In genomic region chr2:121635371-121635770, GRCh38 we compare ENCODE assay signal across 20 cellular contexts. TPM values are rescaled to one million over a fixed set of nuclear protein-coding genes. Genes with fewer than 3 reads are reported as not detected.
DNase-seq lines count a peak whose midpoint lies in the region; ATAC-seq, FAIRE-seq and TF ChIP-seq lines count a peak whose summit lies in the region.
"Had no signal": no experiment of that assay in that cellular context is flagged by ENCODE, and none has a peak within 500 bp of the region (broad histone marks: within the 10 kb centered on the region; RNA-seq: fewer than 3 reads in every experiment).

No MANE protein-coding gene starts in this region.

- no peak overlapping the region for H3K18ac ChIP-seq in trophoblast cell (ENCODE audit: low read length)

- H3K4me2 ChIP-seq in HCT116 (ENCODE audit: low read length) (peak overlapping the region; percentile 59; the same call in 1 of the 2 replicates), trophoblast cell (ENCODE audit: low read length) (no peak overlapping the region)
- H3K4me2 ChIP-seq: smooth muscle cell had no signal

- no peak for FAIRE-seq in GM12891 (lab: Jason Lieb, UNC)
- FAIRE-seq: HepG2 had no signal

- peak overlapping the region; percentile 57; the same call in 1 of the 2 replicates for H3K27ac ChIP-seq in HCT116 (ENCODE audit: low read depth, low read length)
- H3K27ac ChIP-seq in trophoblast cell (ENCODE audit: low read depth, low read length): no peak overlapping the region
- H3K27ac ChIP-seq: parathyroid adenoma had no signal

- no peak for TF ChIP-seq RAD21 in HCT116 (IDR thresholded peaks at IDR 0.05; ENCODE audit: low read depth)

- intact Hi-C loops in HCT116 (cut with micrococcal nuclease): no loop called here

- no peaks in the 10 kb centered on the region for H4K20me1 ChIP-seq in HCT116 (ENCODE audit: insufficient read depth)

- no peak overlapping the region for H2BK12ac ChIP-seq in trophoblast cell (ENCODE audit: low read length)

- no peaks in the 10 kb centered on the region for H3K9me2 ChIP-seq in HCT116 (ENCODE audit: insufficient read depth)

- in situ Hi-C loops in SK-MEL-5 (cut with HindIII; ENCODE audit: low pct_unique_long_range_greater_than_20kb, low sequenced_read_pairs): no loop called here

- no TSS peak for BruUV-seq in HCT116 (replicated peaks; lab: Mats Ljungman, UMichigan)

- POLR2A ChIA-PET in HCT116 (lab: Charles Lee): no interaction called here
- POLR2A ChIA-PET in GM10248 (lab: Yijun Ruan, JAX): interaction anchor here (1.0 kb wide), 1 partner anchor 14 kb away, joined by 4 read pairs; the partner anchor contains the start of gene CLASP1

- ATAC-seq in HCT116 (no peak), HG02763 (IDR thresholded peaks at IDR 0.05; ENCODE audit: unreplicated experiment) (no peak)
- ATAC-seq: HepG2; mucosa of descending colon; stimulated activated naive CD8-positive, alpha-beta T cell treated with anti-CD3 and anti-CD28 coated beads, Interleukin-15, Interleukin-2, amounts not matched to agents 100 U/mL and 50 U/mL, for 24 hours had no signal

- H3K14ac ChIP-seq in trophoblast cell (ENCODE audit: low read length): no peak overlapping the region

- no peak overlapping the region for H3K4ac ChIP-seq in trophoblast cell (ENCODE audit: low read depth, low read length)

- H3K79me2 ChIP-seq in HCT116 (ENCODE audit: insufficient read depth, low read length) (peaks cover 74% of the 10 kb centered on the region), trophoblast cell (ENCODE audit: control insufficient read depth, insufficient read depth, low read length, poor library complexity) (peaks cover 2% of the 10 kb centered on the region)

- no peak overlapping the region for H2BK5ac ChIP-seq in trophoblast cell (ENCODE audit: low read depth, low read length, poor library complexity)

- TF ChIP-seq POLR2A in HCT116 (IDR thresholded peaks at IDR 0.05; ENCODE audit: borderline replicate concordance, extremely low read depth, insufficient read depth, insufficient read length) (no peak), GM12891 (IDR thresholded peaks at IDR 0.05; ENCODE audit: low read depth, low read length) (no peak)

- peaks cover 3% of the 10 kb centered on the region for H3K9me3 Mint-ChIP-seq in glutamatergic neuron (ENCODE audit: unreplicated experiment)

- H3K4me1 Mint-ChIP-seq in glutamatergic neuron (ENCODE audit: low read depth, unreplicated experiment): peaks cover 16% of the 10 kb centered on the region

- H3K36me3 Mint-ChIP-seq in glutamatergic neuron (ENCODE audit: unreplicated experiment): peaks cover 15% of the 10 kb centered on the region

- H2AFZ ChIP-seq in HCT116 (ENCODE audit: low read depth, low read length, poor library complexity, severe bottlenecking) (no peak overlapping the region), trophoblast cell (ENCODE audit: insufficient read depth, low read length, poor library complexity) (no peak overlapping the region)
- H2AFZ ChIP-seq: parathyroid adenoma had no signal

- H3K4me1 ChIP-seq in HCT116 (ENCODE audit: control insufficient read depth in 1 of 2, insufficient read depth in 2 of 2, low read length in 2 of 2) (peaks cover 19 to 20% of the 10 kb centered on the region in 2 experiments), trophoblast cell (ENCODE audit: control insufficient read depth in 1 of 2, insufficient read depth in 2 of 2, low read length in 2 of 2) (no peaks in the 10 kb centered on the region)

- no peak overlapping the region for H3K4me3 ChIP-seq in HCT116 (replicated peaks in 1 of 2; ENCODE audit: low read depth in 1 of 2, low read length in 2 of 2)
- no peak overlapping the region for H3K4me3 ChIP-seq in trophoblast cell (ENCODE audit: low read depth, low read length)
- H3K4me3 ChIP-seq: mucosa of descending colon, smooth muscle cell had no signal

- DNase-seq in AG08395 (ENCODE audit: low spot score) (peak; percentile 7), HCT116 (ENCODE audit: low read depth, low spot score) (no peak), SK-MEL-5 (ENCODE audit: low read depth, low spot score) (peak; percentile 13), glutamatergic neuron (no peak), GM10248 (ENCODE audit: extremely low spot score) (no peak), GM12891 (ENCODE audit: insufficient read length, low spot score) (no peak), trophoblast cell (no peak)
- DNase-seq: activated CD4-positive, alpha-beta T cell treated with anti-CD3 and anti-CD28 coated beads for 36 hours; cerebellar nuclear complex; DMS79 treated with DMSO at 0.1 percent for 48 hours; kidney glomerular epithelial cell; mucosa of descending colon; NCI-H1048; stimulated activated naive CD8-positive, alpha-beta T cell treated with anti-CD3 and anti-CD28 coated beads, Interleukin-15, Interleukin-2, amounts not matched to agents 100 U/mL and 50 U/mL, for 24 hours; T-helper 2 cell had no signal

- H3K9ac ChIP-seq in HCT116 (ENCODE audit: low read length): no peak overlapping the region
- H3K9ac ChIP-seq in trophoblast cell (ENCODE audit: low read length): no peak overlapping the region
- H3K9ac ChIP-seq: parathyroid adenoma had no signal

- RAD21 ChIA-PET in HCT116 (lab: Charles Lee; ENCODE audit: low non-redundant PET in 1 of 2, low total read pairs in 2 of 2, uncharacterized antibody in 2 of 2, unreplicated experiment in 2 of 2): interaction anchor here in 1 of 2 experiments (0.6 kb wide), 1 partner anchor 101 kb away, joined by 3 read pairs; the partner anchor contains the start of gene NIFK

- no peak overlapping the region for H3K23ac ChIP-seq in trophoblast cell (ENCODE audit: low read length)

- H3K27me3 Mint-ChIP-seq in glutamatergic neuron (ENCODE audit: unreplicated experiment): peaks cover 2% of the 10 kb centered on the region
- H3K27me3 Mint-ChIP-seq: activated CD4-positive, alpha-beta T cell treated with anti-CD3 and anti-CD28 coated beads for 36 hours; B cell had no signal

- H3K9me3 ChIP-seq in HCT116 (ENCODE audit: control insufficient read depth in 1 of 2, insufficient read depth in 1 of 2, low read depth in 1 of 2, low read length in 2 of 2) (no peaks in the 10 kb centered on the region), trophoblast cell (ENCODE audit: insufficient read depth, low read depth, low read length) (no peaks in the 10 kb centered on the region)
- H3K9me3 ChIP-seq: mucosa of descending colon had no signal

- no peaks in the 10 kb centered on the region for H3K79me1 ChIP-seq in trophoblast cell (ENCODE audit: low read length)

- no peak for TF ChIP-seq CTCF in HCT116 (IDR thresholded peaks at IDR 0.05 in 2 of 3, conservative IDR thresholded peaks at IDR 0.05 in 1 of 3; ENCODE audit: borderline replicate concordance in 1 of 3, insufficient read depth in 1 of 3, low read depth in 2 of 3, low read length in 2 of 3)
- TF ChIP-seq CTCF in glutamatergic neuron (IDR thresholded peaks at IDR 0.05; ENCODE audit: partially characterized antibody, unreplicated experiment): no peak
- TF ChIP-seq CTCF in GM10248 (IDR thresholded peaks at IDR 0.05; ENCODE audit: control extremely low read depth, extremely low read depth, low read depth, missing control alignments): no peak

- H3K36me3 ChIP-seq in HCT116 (ENCODE audit: control insufficient read depth in 1 of 2, insufficient read depth in 2 of 2, low read length in 2 of 2) (no peaks in the 10 kb centered on the region), trophoblast cell (ENCODE audit: control insufficient read depth in 1 of 2, insufficient read depth in 2 of 2, low read length in 2 of 2) (no peaks in the 10 kb centered on the region)

- no peaks in the 10 kb centered on the region for H3K27me3 ChIP-seq in HCT116 (ENCODE audit: insufficient read depth, low read length)
- no peaks in the 10 kb centered on the region for H3K27me3 ChIP-seq in trophoblast cell (ENCODE audit: insufficient read depth, low read length)

- H2AK5ac ChIP-seq in trophoblast cell (ENCODE audit: low read length): no peak overlapping the region

- H3K4me3 Mint-ChIP-seq in glutamatergic neuron (ENCODE audit: unreplicated experiment): peak overlapping the region; percentile 58
- H3K4me3 Mint-ChIP-seq: activated CD4-positive, alpha-beta T cell treated with anti-CD3 and anti-CD28 coated beads for 36 hours; B cell had no signal

- no peak overlapping the region for H2BK120ac ChIP-seq in trophoblast cell (ENCODE audit: insufficient read depth, low read length, poor library complexity)

- H4K8ac ChIP-seq in trophoblast cell (ENCODE audit: low read depth, low read length): no peak overlapping the region

- H3K27ac Mint-ChIP-seq in glutamatergic neuron (ENCODE audit: unreplicated experiment): peak overlapping the region; percentile 89
- H3K27ac Mint-ChIP-seq: activated CD4-positive, alpha-beta T cell treated with anti-CD3 and anti-CD28 coated beads for 36 hours; B cell had no signal

- H4K12ac ChIP-seq in trophoblast cell (ENCODE audit: low read depth, low read length): no peak overlapping the region

- no CpG with 5 or more reads among the region's 1 CpG for WGBS in trophoblast cell (ENCODE audit: extremely low coverage, insufficient coverage, insufficient read length)

- CTCF ChIA-PET in HCT116 (lab: Charles Lee): no interaction called here
- CTCF ChIA-PET in GM10248 (lab: Yijun Ruan, JAX): interaction anchor here (1.1 to 1.3 kb wide), 2 partner anchors 7 to 9 kb away, joined by 3 to 4 read pairs; no protein-coding TSS in a partner anchor

- no peak overlapping the region for H4K91ac ChIP-seq in trophoblast cell (ENCODE audit: low read depth, low read length)

TF ChIP-seq in HCT116, 20 proteins besides CTCF, POLR2A, EP300 and RAD21 (continues in another document):
- no peak for TF ChIP-seq SIN3A (IDR thresholded peaks at IDR 0.05; ENCODE audit: low read depth)
- no peak for TF ChIP-seq CEBPB (IDR thresholded peaks at IDR 0.05; ENCODE audit: low read depth)
- TF ChIP-seq EGR1 (IDR thresholded peaks at IDR 0.05; ENCODE audit: low read depth): no peak
- TF ChIP-seq, protein P1, sequence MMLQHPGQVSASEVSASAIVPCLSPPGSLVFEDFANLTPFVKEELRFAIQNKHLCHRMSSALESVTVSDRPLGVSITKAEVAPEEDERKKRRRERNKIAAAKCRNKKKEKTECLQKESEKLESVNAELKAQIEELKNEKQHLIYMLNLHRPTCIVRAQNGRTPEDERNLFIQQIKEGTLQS (IDR thresholded peaks at IDR 0.05): no peak

TF ChIP-seq in GM12891, 5 proteins besides CTCF, POLR2A, EP300 and RAD21:
- no peak for TF ChIP-seq SPI1 (IDR thresholded peaks at IDR 0.05; ENCODE audit: low read depth, low read length)
- TF ChIP-seq POLR2AphosphoS5 (IDR thresholded peaks at IDR 0.05; ENCODE audit: low read depth, low read length): no peak
- no peak for TF ChIP-seq PAX5 (IDR thresholded peaks at IDR 0.05; ENCODE audit: insufficient read depth, low read length, severe bottlenecking)
- TF ChIP-seq TAF1 (IDR thresholded peaks at IDR 0.05; ENCODE audit: low read depth, low read length): no peak
- TF ChIP-seq POU2F2 (IDR thresholded peaks at IDR 0.05; ENCODE audit: low read depth, low read length): no peak

RNA-seq across cellular contexts. Expression of gene CLASP1, which starts 13.9 kb away (rescaled TPM):
- 41.9 TPM for total RNA-seq in HCT116 (2021; ENCODE audit: unreplicated experiment)
- 17.0 TPM in 2 replicates for polyA plus RNA-seq in HCT116 (2012)
- 27.0 and 31.2 TPM in 2 replicates for total RNA-seq in SK-MEL-5 (2014; rRNA removed; shearing (Covaris generic))
- polyA plus RNA-seq in SK-MEL-5 (2015; cell fraction: cytosol; rRNA removed): 25.4 and 44.4 TPM in 2 replicates
- polyA plus RNA-seq in SK-MEL-5 (2015; cell fraction: nucleus; rRNA removed): 62.4 and 70.5 TPM in 2 replicates
- total RNA-seq in glutamatergic neuron (ENCODE audit: unreplicated experiment): 163 TPM
- 18.8 TPM for polyA plus RNA-seq in GM12891 (2012; ENCODE audit: low read depth, missing spikeins)
- polyA plus RNA-seq in trophoblast cell (2013): 15.0 and 15.9 TPM in 2 replicates

Comparison
In these comparisons a context has a peak if more than half of its experiments do, and no peak if none do; other contexts are left out.
1. DNase-seq: peak in AG08395 (single experiment) and SK-MEL-5 (single experiment); none in HCT116 (single experiment), glutamatergic neuron (single experiment), GM10248 (single experiment), GM12891 (single experiment) and trophoblast cell (0 of 2).